23 cellular contexts compared by ENCODE assay signal in the genomic region with DNA sequence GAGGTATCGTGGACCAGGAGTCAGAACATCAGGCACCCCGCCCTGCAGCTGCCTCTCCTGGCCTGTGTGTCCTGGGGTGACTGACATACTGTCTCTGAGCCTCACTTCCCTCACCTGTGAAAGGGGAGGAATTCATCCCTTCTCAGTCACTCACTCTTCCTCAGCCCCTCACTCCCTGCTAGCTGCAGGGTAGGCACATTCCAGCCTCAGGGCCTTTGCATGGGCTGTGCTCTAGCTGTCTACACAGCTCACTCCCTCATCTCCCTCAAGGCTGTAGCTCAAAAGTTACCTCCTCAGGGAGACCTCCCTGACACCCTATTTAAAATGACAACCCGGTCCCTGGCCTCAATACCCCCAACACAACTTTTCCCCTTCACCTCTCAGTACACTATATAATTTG. TPM values are rescaled to one million over a fixed set of nuclear protein-coding genes. Genes with fewer than 3 reads are reported as not detected.
DNase-seq lines count a peak whose midpoint lies in the region; ATAC-seq and TF ChIP-seq lines count a peak whose summit lies in the region.
"Had no signal": no experiment of that assay in that cellular context is flagged by ENCODE, and none has a peak within 500 bp of the region (broad histone marks: within the 10 kb centered on the region; RNA-seq: fewer than 3 reads in every experiment).

No MANE protein-coding gene starts in this region.

- H4K8ac ChIP-seq in neuronal stem cell (ENCODE audit: low read depth, low read length), result no peak overlapping the region

- H2BK12ac ChIP-seq in neuronal stem cell (ENCODE audit: low read length), result no peak overlapping the region

- H2AK5ac ChIP-seq in neuronal stem cell (ENCODE audit: low read depth, low read length), result no peak overlapping the region

- no peak overlapping the region for H3K18ac ChIP-seq in neuronal stem cell (ENCODE audit: low read length)

- no peak overlapping the region for H3K14ac ChIP-seq in neuronal stem cell (ENCODE audit: low read length)

- peaks cover 58% of the 10 kb centered on the region for H3K79me2 ChIP-seq in fibroblast of lung (ENCODE audit: control insufficient read depth, insufficient read depth, low read length)

- H3K9ac ChIP-seq in fibroblast of lung (ENCODE audit: insufficient read depth, low read length), result no peak overlapping the region
- peak overlapping the region; percentile 37 for H3K9ac ChIP-seq in neuronal stem cell (ENCODE audit: low read depth, low read length, poor library complexity)
- H3K9ac ChIP-seq: KMS-11, SK-N-SH had no signal

- H3K4me1 ChIP-seq in right cardiac atrium (ENCODE audit: control insufficient read depth, insufficient read depth, low read length) (peaks cover 11% of the 10 kb centered on the region), fibroblast of lung (ENCODE audit: control insufficient read depth, extremely low read depth, insufficient read depth, low read length) (peaks cover 11% of the 10 kb centered on the region), neuronal stem cell (ENCODE audit: control insufficient read depth in 2 of 2, insufficient read depth in 1 of 2, low read depth in 1 of 2, low read length in 2 of 2) (peaks cover 5 to 59% of the 10 kb centered on the region in 2 donors)

- H2BK120ac ChIP-seq in neuronal stem cell (ENCODE audit: low read depth, low read length), result no peak overlapping the region

- H3K9me3 ChIP-seq in right cardiac atrium (ENCODE audit: control insufficient read depth, low read length), result no peaks in the 10 kb centered on the region
- no peaks in the 10 kb centered on the region for H3K9me3 ChIP-seq in fibroblast of lung (ENCODE audit: control insufficient read depth, insufficient read depth, low read depth, low read length)
- no peaks in the 10 kb centered on the region for H3K9me3 ChIP-seq in neuronal stem cell (replicated peaks in 1 of 2; ENCODE audit: control insufficient read depth in 2 of 2, insufficient read depth in 1 of 2, low read depth in 1 of 2, low read length in 2 of 2)
- H3K9me3 ChIP-seq: ovary, SK-N-SH, tibial nerve had no signal

- no peak overlapping the region for H3K4me3 ChIP-seq in right cardiac atrium (ENCODE audit: low read length)
- H3K4me3 ChIP-seq in fibroblast of lung (replicated peaks in 1 of 4; ENCODE audit: control extremely low read depth in 1 of 4, insufficient read depth in 1 of 4, low read depth in 3 of 4, low read length in 4 of 4), result peak overlapping the region in 1 of 4 experiments; percentile 85
- peak overlapping the region in 1 of 2 donors; percentile 17 for H3K4me3 ChIP-seq in neuronal stem cell (ENCODE audit: low read length in 2 of 2)
- H3K4me3 ChIP-seq: ovary had no signal

- H3K27ac ChIP-seq in right cardiac atrium (ENCODE audit: low read length), result peak overlapping the region; percentile 1
- no peak overlapping the region for H3K27ac ChIP-seq in fibroblast of lung (ENCODE audit: insufficient read depth, low read length)
- H3K27ac ChIP-seq in neuronal stem cell (replicated peaks; ENCODE audit: low read length), result no peak overlapping the region
- H3K27ac ChIP-seq: KMS-11, ovary had no signal

- H4K20me1 ChIP-seq in fibroblast of lung (ENCODE audit: control insufficient read depth, extremely low read depth, insufficient read depth, low read length), result peaks cover 2% of the 10 kb centered on the region

- DNase-seq in right cardiac atrium, result no peak
- DNase-seq in left cardiac atrium, result no peak
- DNase-seq in fibroblast of lung (ENCODE audit: low read depth in 2 of 2), result no peak
- no peak for DNase-seq in neuronal stem cell (ENCODE audit: low spot score)
- no peak for DNase-seq in NCI-H1105 (lab: John Stamatoyannopoulos, UW)
- no peak for DNase-seq in activated CD4-positive, alpha-beta T cell treated with anti-CD3 and anti-CD28 coated beads, Interleukin-2, amount 50 U/mL, for 1 hour
- DNase-seq in HK-2 (ENCODE audit: unreplicated experiment), result no peak
- DNase-seq: activated CD4-positive, alpha-beta T cell treated with anti-CD3 and anti-CD28 coated beads for 4 hours; activated naive CD8-positive, alpha-beta T cell treated with anti-CD3 and anti-CD28 coated beads, Interleukin-2, amount 10 ng/mL, durations not matched to agents 7 days and 5 days; central memory CD4-positive, alpha-beta T cell; COR-L47; dermis blood vessel endothelial cell; DMS79 treated with DMSO at 0.1 percent for 48 hours; kidney; NCI-H146; NCI-H526 treated with DMSO at 0.1 percent for 48 hours; ovary; SK-N-SH; stimulated activated naive CD8-positive, alpha-beta T cell treated with anti-CD3 and anti-CD28 coated beads, Interleukin-15, amount 100 ng/mL, for 72 hours; T-helper 2 cell had no signal

- H3K36me3 ChIP-seq in fibroblast of lung (ENCODE audit: control insufficient read depth, insufficient read depth, low read length) (peaks cover 6% of the 10 kb centered on the region), neuronal stem cell (replicated peaks in 1 of 2; ENCODE audit: control insufficient read depth in 2 of 2, insufficient read depth in 2 of 2, low read length in 2 of 2) (peaks cover 0 to 12% of the 10 kb centered on the region in 2 donors)
- H3K36me3 ChIP-seq: ovary, tibial nerve had no signal

- H4K91ac ChIP-seq in neuronal stem cell (ENCODE audit: low read depth, low read length, poor library complexity), result no peak overlapping the region

- no peak overlapping the region for H2BK5ac ChIP-seq in neuronal stem cell (ENCODE audit: low read length)

- H3K4me2 ChIP-seq in fibroblast of lung (ENCODE audit: extremely low read depth, insufficient read depth, low read length), result peak overlapping the region; percentile 59
- no peak overlapping the region for H3K4me2 ChIP-seq in neuronal stem cell (ENCODE audit: insufficient read depth, low read length, poor library complexity, severe bottlenecking)
- H3K4me2 ChIP-seq: KMS-11 had no signal

- ATAC-seq in right cardiac atrium, result no peak
- ATAC-seq in left cardiac atrium, result no peak
- no peak for ATAC-seq in HG02981 (IDR thresholded peaks at IDR 0.05; ENCODE audit: unreplicated experiment)
- ATAC-seq: stimulated activated naive CD8-positive, alpha-beta T cell treated with anti-CD3 and anti-CD28 coated beads, Interleukin-15, amount 100 ng/mL, for 72 hours had no signal

- peaks cover 32% of the 10 kb centered on the region for H3K79me1 ChIP-seq in neuronal stem cell (ENCODE audit: low read depth, low read length)

- H3K23ac ChIP-seq in neuronal stem cell (ENCODE audit: low read depth, low read length, poor library complexity), result no peak overlapping the region

- H3K4ac ChIP-seq in neuronal stem cell (ENCODE audit: low read length), result no peak overlapping the region

- H2AFZ ChIP-seq in fibroblast of lung (ENCODE audit: low read length) (no peak overlapping the region), neuronal stem cell (ENCODE audit: low read length) (no peak overlapping the region)

- no peak for TF ChIP-seq CTCF in fibroblast of lung (conservative IDR thresholded peaks at IDR 0.05 in 1 of 2, IDR thresholded peaks at IDR 0.05 in 1 of 2; ENCODE audit: low read depth in 1 of 2, low read length in 2 of 2)

- intact Hi-C loops in right cardiac atrium (cut with DNase I) (no loop called here), left cardiac atrium (cut with DNase I) (no loop called here)

- no peak overlapping the region for H2BK15ac ChIP-seq in neuronal stem cell (ENCODE audit: low read length)

- 92% methylated on average over 3 of the region's 3 CpGs for WGBS in right cardiac atrium
- WGBS in neuronal stem cell (ENCODE audit: extremely low coverage in 2 of 2, insufficient read length in 2 of 2, insufficient replicate concordance in 1 of 2), 2 donors, result no CpG with 5 or more reads among the region's 3 CpGs

- H3K27me3 ChIP-seq in right cardiac atrium (ENCODE audit: control insufficient read depth, insufficient read depth) (no peaks in the 10 kb centered on the region), fibroblast of lung (ENCODE audit: control insufficient read depth, insufficient read depth, low read length) (no peaks in the 10 kb centered on the region), neuronal stem cell (ENCODE audit: control insufficient read depth in 3 of 3, insufficient read depth in 3 of 3, low read depth in 1 of 3, low read length in 3 of 3) (peaks cover 0 to 11% (median 0%) of the 10 kb centered on the region in 3 experiments)
- H3K27me3 ChIP-seq: ovary had no signal

RNA-seq across cellular contexts. Expression of a gene that starts 2.5 kb away (rescaled TPM):
- total RNA-seq in right cardiac atrium (100 to 1,000 TPM in 1 of 4 donors, 10 to 100 TPM in 3; 50.9 to 105 (median 83.1) TPM), left cardiac atrium (100 to 1,000 TPM in 1 of 2 donors, 10 to 100 TPM in 1; 96.4 to 115 TPM), fibroblast of lung (19.5 and 54.0 TPM in 2 replicates)
- polyA plus RNA-seq in right cardiac atrium (81.2 TPM), fibroblast of lung (14.8 and 53.2 TPM in 2 replicates)
- polyA plus RNA-seq in fibroblast of lung (2012), result 100 and 451 TPM in 2 replicates
- 183 and 753 TPM in 2 replicates for polyA minus RNA-seq in fibroblast of lung (ENCODE audit: low replicate concordance)
- 235 TPM for polyA plus RNA-seq in neuronal stem cell (2013, experiment 1 of 2)
- polyA plus RNA-seq in neuronal stem cell (2013, experiment 2 of 2), result 227 TPM
